17 cellular contexts compared by ENCODE assay signal in genomic region chr19:35408284-35409171, GRCh38. TPM values are rescaled to one million over a fixed set of nuclear protein-coding genes. Genes with fewer than 3 reads are reported as not detected.
DNase-seq lines count a peak whose midpoint lies in the region; ATAC-seq and TF ChIP-seq lines count a peak whose summit lies in the region.
"Had no signal": no experiment of that assay in that cellular context is flagged by ENCODE, and none has a peak within 500 bp of the region (broad histone marks: within the 10 kb centered on the region; RNA-seq: fewer than 3 reads in every experiment).

No MANE protein-coding gene starts in this region.

- intact Hi-C loops in gastrocnemius medialis (cut with DNase I; ENCODE audit: low total_unique reads) = no loop called here

- TF ChIP-seq CTCF in parathyroid adenoma (IDR thresholded peaks at IDR 0.05) (no peak), gastrocnemius medialis (IDR thresholded peaks at IDR 0.05 in 4 of 5, conservative IDR thresholded peaks at IDR 0.05 in 1 of 5) (no peak)

- in situ Hi-C loops in gastrocnemius medialis (cut with MboI; ENCODE audit: low sequenced_read_pairs in 4 of 4) = no loop called here

- H3K36me3 ChIP-seq in parathyroid adenoma (ENCODE audit: control insufficient read depth, insufficient read depth, low read length) = no peaks in the 10 kb centered on the region
- H3K36me3 ChIP-seq in gastrocnemius medialis = no peaks in the 10 kb centered on the region
- H3K36me3 ChIP-seq: HAP-1, SJCRH30 had no signal

- no peak overlapping the region for H2AFZ ChIP-seq in parathyroid adenoma

- no peak overlapping the region for H3K4me2 ChIP-seq in parathyroid adenoma (ENCODE audit: low read length)

- H3K4me3 ChIP-seq in parathyroid adenoma (ENCODE audit: low read depth, low read length) = no peak overlapping the region
- H3K4me3 ChIP-seq in gastrocnemius medialis = no peak overlapping the region
- H3K4me3 ChIP-seq: dorsolateral prefrontal cortex, HAP-1, SJCRH30 had no signal

- DNase-seq in gastrocnemius medialis = no peak
- no peak for DNase-seq in activated T-cell treated with anti-CD3 and anti-CD28 coated beads, Interleukin-2, amount 50 U/mL, for 1 hour
- DNase-seq: COR-L47; dorsolateral prefrontal cortex; SJCRH30; stimulated activated CD4-positive, alpha-beta T cell treated with anti-CD3 and anti-CD28 coated beads, Interleukin-4, amount 100 ng/mL, for 24 hours had no signal

- H3K4me1 ChIP-seq in parathyroid adenoma (peaks cover 23% of the 10 kb centered on the region), gastrocnemius medialis (no peaks in the 10 kb centered on the region)
- H3K4me1 ChIP-seq: HAP-1, SJCRH30 had no signal

- ATAC-seq in GM18867 (IDR thresholded peaks at IDR 0.05; ENCODE audit: unreplicated experiment) (peak; percentile 74), GM21619 (IDR thresholded peaks at IDR 0.05; ENCODE audit: unreplicated experiment) (peak; percentile 59), HG03432 (IDR thresholded peaks at IDR 0.05; ENCODE audit: unreplicated experiment) (peak; percentile 75), gastrocnemius medialis (no peak), GM19328 (IDR thresholded peaks at IDR 0.05; ENCODE audit: unreplicated experiment) (no peak)

- H3K79me2 ChIP-seq in parathyroid adenoma = no peaks in the 10 kb centered on the region

- TF ChIP-seq POLR2A in gastrocnemius medialis (IDR thresholded peaks at IDR 0.05) = no peak

- no peaks in the 10 kb centered on the region for H3K27me3 ChIP-seq in parathyroid adenoma (ENCODE audit: control insufficient read depth, insufficient read depth, low read length)
- H3K27me3 ChIP-seq in gastrocnemius medialis = peaks cover 0 to under 1% (median 0%) of the 10 kb centered on the region in 3 donors

- no peak overlapping the region for H3K9ac ChIP-seq in parathyroid adenoma

- H3K9me3 ChIP-seq in parathyroid adenoma (ENCODE audit: control insufficient read depth, low read length) (no peaks in the 10 kb centered on the region), gastrocnemius medialis (no peaks in the 10 kb centered on the region)
- H3K9me3 ChIP-seq: HAP-1, SJCRH30 had no signal

- peak overlapping the region; percentile 8 for H3K27ac ChIP-seq in parathyroid adenoma
- H3K27ac ChIP-seq in gastrocnemius medialis = no peak overlapping the region
- H3K27ac ChIP-seq: dorsolateral prefrontal cortex, SJCRH30 had no signal

RNA-seq across cellular contexts. Expression of gene GPR42, which starts 37.7 kb away (rescaled TPM):
- total RNA-seq in gastrocnemius medialis = not detected
- total RNA-seq: fibroblast of villous mesenchyme, HT1080, mucosa of gallbladder, NCI-H460, renal cortical epithelial cell, SJCRH30 had no signal

RNA-seq across cellular contexts. Expression of gene FFAR2, which starts 39.5 kb away (rescaled TPM):
- total RNA-seq in gastrocnemius medialis = not detected
- total RNA-seq: fibroblast of villous mesenchyme, HT1080, NCI-H460, renal cortical epithelial cell, SJCRH30 had no signal

RNA-seq across cellular contexts. Expression of gene FFAR3, which starts 50.3 kb away (rescaled TPM):
- total RNA-seq in gastrocnemius medialis = not detected
- total RNA-seq: fibroblast of villous mesenchyme, NCI-H460, renal cortical epithelial cell, SJCRH30 had no signal

Comparison
In these comparisons a context has a peak if more than half of its experiments do, and no peak if none do; other contexts are left out.
1. ATAC-seq: peak in GM18867 (single experiment), GM21619 (single experiment) and HG03432 (single experiment); none in gastrocnemius medialis (0 of 2) and GM19328 (single experiment).